13 cellular contexts compared by ENCODE assay signal in the genomic region with DNA sequence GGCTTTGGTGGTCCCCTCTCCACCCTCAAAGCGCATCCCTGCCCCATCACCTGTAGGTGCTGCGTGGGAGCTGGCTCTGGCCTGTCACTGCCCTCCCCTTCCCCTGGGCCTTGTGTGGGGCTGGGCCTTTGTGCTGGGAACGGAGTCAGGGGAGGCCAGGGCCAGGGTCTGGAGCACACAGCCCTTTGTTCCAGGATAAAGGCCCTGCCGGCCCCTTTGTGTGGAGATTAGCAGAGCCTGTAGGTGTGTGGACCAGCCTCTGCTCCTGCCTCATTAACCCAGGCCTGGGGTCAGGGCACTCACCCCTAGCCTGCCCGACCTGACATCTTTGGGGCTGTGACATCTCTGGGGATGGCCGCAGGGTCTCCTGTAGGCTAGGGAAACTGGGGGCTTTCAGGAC.
"Had no signal": no experiment of that assay in that cellular context is flagged by ENCODE, and none has a peak within 500 bp of the region (broad histone marks: within the 10 kb centered on the region; RNA-seq: fewer than 3 reads in every experiment).

No MANE protein-coding gene starts in this region.

- H3K9me3 Mint-ChIP-seq: activated B cell treated with CpG ODN at 0.5 μM for 24 hours; activated CD4-positive, alpha-beta T cell treated with anti-CD3 and anti-CD28 coated beads, Interleukin-2, amount 10 ng/mL, durations not matched to agents 24 days and 14 days; stimulated activated naive B cell treated with anti-CD40 and anti-IgM and Interleukin-4, amounts not matched to agents 10 μg/mL and 1 μg/mL and 100 μg/mL, for 72 hours had no signal

- H3K27ac Mint-ChIP-seq: activated B cell treated with CpG ODN at 0.5 μM for 24 hours; activated CD4-positive, alpha-beta T cell treated with anti-CD3 and anti-CD28 coated beads, Interleukin-2, amount 10 ng/mL, durations not matched to agents 24 days and 14 days; stimulated activated naive B cell treated with anti-CD40 and anti-IgM and Interleukin-4, amounts not matched to agents 10 μg/mL and 1 μg/mL and 100 μg/mL, for 72 hours had no signal

- H2AFZ ChIP-seq: parathyroid adenoma had no signal

- H3K27me3 ChIP-seq: colonic mucosa, esophagus muscularis mucosa, thyroid gland, vagina had no signal

- H3K27ac ChIP-seq: colonic mucosa, left ventricle myocardium inferior, parathyroid adenoma, thyroid gland had no signal

- H3K79me2 ChIP-seq: parathyroid adenoma had no signal

- H3K9ac ChIP-seq: parathyroid adenoma had no signal

- H3K36me3 Mint-ChIP-seq: stimulated activated naive B cell treated with anti-CD40 and anti-IgM and Interleukin-4, amounts not matched to agents 10 μg/mL and 1 μg/mL and 100 μg/mL, for 72 hours had no signal

- DNase-seq: activated B cell treated with CpG ODN at 0.5 μM for 24 hours; activated CD4-positive, alpha-beta T cell treated with anti-CD3 and anti-CD28 coated beads, Interleukin-2, amount 10 ng/mL, durations not matched to agents 24 days and 14 days; activated CD8-positive, alpha-beta memory T cell treated with anti-CD3 and anti-CD28 coated beads for 24 hours; activated naive CD4-positive, alpha-beta T cell; caudate nucleus; colonic mucosa; left ventricle myocardium inferior; stimulated activated naive B cell treated with anti-CD40 and anti-IgM and Interleukin-4, amounts not matched to agents 10 μg/mL and 1 μg/mL and 100 μg/mL, for 72 hours; thyroid gland had no signal

- H3K36me3 ChIP-seq: colonic mucosa, thyroid gland had no signal

- ATAC-seq: SK-N-SH treated with all-trans-retinoic acid at 6 μM for 48 hours; stimulated activated naive B cell treated with anti-CD40 and anti-IgM and Interleukin-4, amounts not matched to agents 10 μg/mL and 1 μg/mL and 100 μg/mL, for 72 hours had no signal

- H3K9me3 ChIP-seq: colonic mucosa, esophagus muscularis mucosa, left ventricle myocardium inferior, thyroid gland, vagina had no signal

- H3K4me3 Mint-ChIP-seq: activated B cell treated with CpG ODN at 0.5 μM for 24 hours; activated CD4-positive, alpha-beta T cell treated with anti-CD3 and anti-CD28 coated beads, Interleukin-2, amount 10 ng/mL, durations not matched to agents 24 days and 14 days; stimulated activated naive B cell treated with anti-CD40 and anti-IgM and Interleukin-4, amounts not matched to agents 10 μg/mL and 1 μg/mL and 100 μg/mL, for 72 hours had no signal

- H3K4me3 ChIP-seq: colonic mucosa, left ventricle myocardium inferior, thyroid gland had no signal
